Comparison of ENCODE assay signal across 15 cellular contexts in the genomic region with DNA sequence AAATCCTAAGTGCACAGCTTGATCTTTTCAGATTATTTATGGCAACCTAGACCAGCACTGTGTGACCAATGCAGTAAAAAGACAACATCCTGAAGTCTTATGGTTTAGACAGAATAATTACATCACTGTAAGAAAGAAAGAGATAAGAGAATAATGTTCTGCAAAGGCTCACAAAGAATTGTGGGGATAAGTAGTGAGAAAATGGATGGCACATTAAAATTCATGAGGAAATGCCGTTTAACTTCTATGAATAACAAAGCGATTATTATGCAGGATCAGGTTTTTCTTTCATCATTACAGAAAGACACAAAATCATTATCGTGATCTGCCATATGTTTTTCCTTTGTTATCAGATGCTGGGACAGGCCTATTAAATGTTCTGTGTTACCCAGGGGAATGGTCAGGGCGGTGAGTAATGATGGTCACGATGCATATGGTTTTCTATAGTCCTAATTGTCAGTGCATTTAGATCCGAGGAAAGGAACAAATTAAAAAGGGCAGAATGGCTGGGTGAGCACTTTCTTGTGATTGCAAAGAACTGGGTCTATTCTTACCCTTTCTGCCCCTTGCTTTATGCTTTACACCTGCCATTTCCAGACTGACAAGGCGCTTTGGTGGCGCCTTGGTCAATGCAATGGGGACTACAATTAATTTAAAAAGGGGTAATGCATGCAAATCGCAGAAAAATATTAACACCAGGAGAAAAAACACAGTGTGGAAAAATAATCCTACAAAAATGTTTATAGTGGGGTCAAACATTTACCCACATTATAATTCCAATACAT.
DNase-seq lines count a peak whose midpoint lies in the region; TF ChIP-seq lines count a peak whose summit lies in the region.
"Had no signal": no experiment of that assay in that cellular context is flagged by ENCODE, and none has a peak within 500 bp of the region (broad histone marks: within the 10 kb centered on the region; RNA-seq: fewer than 3 reads in every experiment).

No MANE protein-coding gene starts in this region.

- peak overlapping the region; percentile 33 to 72 (median 59) for H3K27ac Mint-ChIP-seq in nephron

- no peaks in the 10 kb centered on the region for H3K36me3 Mint-ChIP-seq in nephron (ENCODE audit: low read depth)

- peak overlapping the region in 1 of 3 experiments; percentile 0 for H3K4me3 Mint-ChIP-seq in nephron

- peaks cover 7% of the 10 kb centered on the region for H3K4me1 Mint-ChIP-seq in nephron

- peaks cover 6% of the 10 kb centered on the region for H3K27me3 Mint-ChIP-seq in nephron (ENCODE audit: low read depth)

- H3K9me3 Mint-ChIP-seq in nephron, result no peaks in the 10 kb centered on the region

- TF ChIP-seq CTCF in nephron (IDR thresholded peaks at IDR 0.05; ENCODE audit: unreplicated experiment in 3 of 3), result no peak

- peak; percentile 2 for DNase-seq in NCI-H1694 treated with DMSO at 0.1 percent for 48 hours (lab: John Stamatoyannopoulos, UW)
- no peak for DNase-seq in NCI-H1694 (lab: John Stamatoyannopoulos, UW)
- peak; percentile 36 for DNase-seq in NCI-H146 treated with DMSO at 0.1 percent for 48 hours (lab: John Stamatoyannopoulos, UW; ENCODE audit: unreplicated experiment)
- DNase-seq in amniotic epithelial cell (ENCODE audit: low read depth), result peak; percentile 37
- no peak for DNase-seq in NCI-H1092 (lab: John Stamatoyannopoulos, UW)
- DNase-seq in SIG-M5 (lab: John Stamatoyannopoulos, UW), result no peak
- no peak for DNase-seq in activated CD8-positive, alpha-beta memory T cell treated with anti-CD3 and anti-CD28 coated beads, Interleukin-2, amount 50 U/mL, for 48 hours
- DNase-seq: 8988T; activated CD4-positive, CD25-positive, alpha-beta regulatory T cell treated with anti-CD3 and anti-CD28 coated beads, Interleukin-2, amount 50 U/mL, for 72 hours; activated gamma-delta T cell; NCI-H526; Peyer's patch; spleen; stimulated activated naive CD8-positive, alpha-beta T cell treated with anti-CD3 and anti-CD28 coated beads, Interleukin-15, Interleukin-2, amounts not matched to agents 100 U/mL and 50 U/mL, for 24 hours had no signal

Comparison
In these comparisons a context has a peak if more than half of its experiments do, and no peak if none do; other contexts are left out.
1. DNase-seq: peak in NCI-H1694 treated with DMSO at 0.1 percent for 48 hours (single experiment), NCI-H146 treated with DMSO at 0.1 percent for 48 hours (single experiment) and amniotic epithelial cell (single experiment); none in NCI-H1694 (single experiment), NCI-H1092 (single experiment), SIG-M5 (single experiment) and activated CD8-positive, alpha-beta memory T cell treated with anti-CD3 and anti-CD28 coated beads, Interleukin-2, amount 50 U/mL, for 48 hours (single experiment).